ENCODE assay signal across 8 cellular contexts in the genomic region with DNA sequence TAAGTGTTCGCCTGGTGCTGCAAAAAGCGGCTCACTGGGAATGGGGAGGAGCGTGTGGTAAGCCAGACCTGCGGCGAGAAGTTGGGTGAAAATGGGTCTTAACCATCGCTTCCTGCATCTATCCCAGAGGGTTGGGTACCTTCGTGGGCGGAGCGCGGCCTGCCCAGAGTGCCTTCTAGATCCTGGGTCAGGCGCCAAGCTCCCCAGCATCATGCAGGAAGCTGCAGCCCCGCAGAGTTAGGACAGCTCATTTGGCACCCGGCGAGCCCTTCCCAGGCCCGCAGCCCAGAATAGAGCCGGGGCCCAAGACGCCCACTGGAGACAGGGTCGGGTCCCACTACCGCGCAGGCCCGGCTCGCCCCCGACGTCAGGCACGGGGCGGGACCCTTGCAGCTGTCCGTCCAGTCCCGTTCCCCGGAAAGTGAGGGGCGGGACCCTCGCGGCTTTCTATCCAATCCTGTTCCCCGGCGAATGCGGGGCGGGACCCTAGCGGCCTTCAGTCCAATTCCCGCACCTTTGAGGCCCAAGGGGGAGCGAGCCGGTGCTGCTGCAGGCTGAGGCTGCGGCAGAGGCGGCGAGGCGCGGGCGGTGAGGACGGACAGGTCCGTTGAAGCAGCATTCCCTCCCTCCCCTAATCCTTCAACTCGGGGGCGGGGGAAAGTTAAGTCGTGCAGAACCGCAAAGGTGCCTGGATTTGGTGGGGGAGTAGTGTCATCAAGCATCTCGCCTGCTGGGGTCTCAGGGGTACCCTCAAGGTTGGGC. TPM values are rescaled to one million over a fixed set of nuclear protein-coding genes. Genes with fewer than 3 reads are reported as not detected.
A peak's percentile ranks its signal among the peaks of the same experiment; 100 is the strongest.
DNase-seq lines count a peak whose midpoint lies in the region; TF ChIP-seq lines count a peak whose summit lies in the region.

A gene with protein sequence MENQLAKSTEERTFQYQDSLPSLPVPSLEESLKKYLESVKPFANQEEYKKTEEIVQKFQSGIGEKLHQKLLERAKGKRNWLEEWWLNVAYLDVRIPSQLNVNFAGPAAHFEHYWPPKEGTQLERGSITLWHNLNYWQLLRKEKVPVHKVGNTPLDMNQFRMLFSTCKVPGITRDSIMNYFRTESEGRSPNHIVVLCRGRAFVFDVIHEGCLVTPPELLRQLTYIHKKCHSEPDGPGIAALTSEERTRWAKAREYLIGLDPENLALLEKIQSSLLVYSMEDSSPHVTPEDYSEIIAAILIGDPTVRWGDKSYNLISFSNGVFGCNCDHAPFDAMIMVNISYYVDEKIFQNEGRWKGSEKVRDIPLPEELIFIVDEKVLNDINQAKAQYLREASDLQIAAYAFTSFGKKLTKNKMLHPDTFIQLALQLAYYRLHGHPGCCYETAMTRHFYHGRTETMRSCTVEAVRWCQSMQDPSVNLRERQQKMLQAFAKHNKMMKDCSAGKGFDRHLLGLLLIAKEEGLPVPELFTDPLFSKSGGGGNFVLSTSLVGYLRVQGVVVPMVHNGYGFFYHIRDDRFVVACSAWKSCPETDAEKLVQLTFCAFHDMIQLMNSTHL (plus strand): TSS at position 499 of the 762 bp plus-strand sequence. CDS start 3,405 bp downstream, outside the sequence.

- H3K4me1 ChIP-seq in ES-I3 (ENCODE audit: insufficient read depth, low read length): no peaks in the 10 kb centered on the region
- H3K4me1 ChIP-seq in stomach: peaks cover 0 to 34% (median 20%) of the 10 kb centered on the region in 4 donors

- H3K4me3 ChIP-seq in H7 (ENCODE audit: insufficient read depth, low read depth, low read length): peak within 1 kb of the TSS; percentile 69
- H3K4me3 ChIP-seq in foreskin fibroblast (ENCODE audit: low read depth in 1 of 2, low read length in 2 of 2): peak within 1 kb of the TSS; percentile 77 to 79
- H3K4me3 ChIP-seq in stomach: peak within 1 kb of the TSS; percentile 62 to 73 (median 68)

- H3K27ac Mint-ChIP-seq in neural crest cell (ENCODE audit: unreplicated experiment): peak within 1 kb of the TSS; percentile 90

- TF ChIP-seq CTCF in foreskin fibroblast (IDR thresholded peaks at IDR 0.05; ENCODE audit: low read depth, low read length) (no peak), neural crest cell (conservative IDR thresholded peaks at IDR 0.05) (peak; percentile 21), stomach (IDR thresholded peaks at IDR 0.05) (no peak)

- peak; percentile 93 for DNase-seq in H7
- peak; percentile 94 for DNase-seq in M059J (ENCODE audit: low read depth)
- peak; percentile 86 to 92 for DNase-seq in SHP77 (lab: John Stamatoyannopoulos, UW)
- peak; percentile 93 for DNase-seq in activated gamma-delta T cell treated with Interleukin-2 at 50 U/mL for 16 hours
- DNase-seq in foreskin fibroblast: peak; percentile 93 to 98
- DNase-seq in neural crest cell (ENCODE audit: low read depth, low spot score): peak; percentile 89
- peak; percentile 95 for DNase-seq in stomach

- 0 to 2% (median 1%) methylated on average over 10 to 53 of the region's 53 CpGs for WGBS in stomach, 5 donors

- H3K36me3 ChIP-seq in ES-I3 (ENCODE audit: insufficient read depth, low read length) (peaks cover under 1% of the 10 kb centered on the region), H7 (replicated peaks; ENCODE audit: control insufficient read depth, insufficient read depth, low read length) (no peaks in the 10 kb centered on the region), stomach (peaks cover 0 to 31% (median 27%) of the 10 kb centered on the region in 4 donors)

- intact Hi-C loops in stomach (cut with DNase I; ENCODE audit: low total_unique reads): no loop called here

- no peaks in the 10 kb centered on the region for H3K9me3 ChIP-seq in ES-I3 (ENCODE audit: control insufficient read depth, insufficient read depth, low read length)
- H3K9me3 ChIP-seq in stomach: no peaks in the 10 kb centered on the region

- H3K27me3 Mint-ChIP-seq in neural crest cell (ENCODE audit: low read depth): no peaks in the 10 kb centered on the region

- H3K4me3 Mint-ChIP-seq in neural crest cell: peak within 1 kb of the TSS; percentile 93

- H3K27ac ChIP-seq in stomach: peak within 1 kb of the TSS; percentile 72 to 90 (median 86)

- H3K27me3 ChIP-seq in H7 (ENCODE audit: control insufficient read depth, insufficient read depth, low read length) (peaks cover 5% of the 10 kb centered on the region; the same call in 1 of the 2 replicates), stomach (no peaks in the 10 kb centered on the region)

- peaks cover 43% of the 10 kb centered on the region for H3K4me1 Mint-ChIP-seq in neural crest cell

- no peak for TF ChIP-seq POLR2A in stomach (IDR thresholded peaks at IDR 0.05)

- peaks cover 38% of the 10 kb centered on the region for H3K36me3 Mint-ChIP-seq in neural crest cell (ENCODE audit: low read depth)

- TF ChIP-seq EP300 in stomach (IDR thresholded peaks at IDR 0.05): no peak

- peak within 1 kb of the TSS; percentile 71 for H3K9ac ChIP-seq in ES-I3 (ENCODE audit: low read depth, low read length)

- H3K9me3 Mint-ChIP-seq in neural crest cell: peaks cover 6% of the 10 kb centered on the region

RNA-seq across cellular contexts. Expression of the gene that starts here (rescaled TPM):
- total RNA-seq in H7 (2014; rRNA removed; shearing (Covaris generic)): 0.80 and 1.6 TPM in 2 replicates
- total RNA-seq in M059J (2014; rRNA removed; shearing (Covaris generic)): 23.9 and 27.0 TPM in 2 replicates
- total RNA-seq in neural crest cell (18.5 and 20.1 TPM in 2 replicates), stomach (10 to 100 TPM in 2 of 5 donors, 1 to 10 TPM in 3; 2.9 to 48.7 (median 4.9) TPM)
- 10 to 100 TPM in 1 of 3 donors, 1 to 10 TPM in 2; 5.8 to 11.9 (median 5.9) TPM for polyA plus RNA-seq in stomach

Comparison
In these comparisons a context has a peak if more than half of its experiments do, and no peak if none do; other contexts are left out.
1. Peak in every context shown above with its lines: DNase-seq, H3K4me3 ChIP-seq and H3K27ac ChIP-seq.